In the genomic region with DNA sequence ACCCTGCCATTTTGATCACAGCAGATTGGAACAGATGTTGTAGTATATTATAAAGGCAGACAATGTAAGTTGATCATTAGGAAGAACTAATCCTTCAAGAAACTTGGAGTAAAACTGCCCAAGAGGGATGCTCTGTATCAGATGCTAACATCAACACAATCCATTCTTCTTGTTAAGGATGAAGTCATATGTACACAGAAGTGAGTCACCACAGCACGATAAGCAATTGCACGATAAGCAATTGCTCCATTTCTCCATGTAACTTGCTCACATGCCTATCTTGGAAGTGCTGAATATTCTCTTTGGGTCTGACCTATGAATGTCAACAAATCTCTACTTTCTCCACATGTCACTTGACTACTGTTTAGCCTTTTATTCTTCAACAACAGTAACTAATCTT, we compare ENCODE assay signal across 18 cellular contexts. TPM values are rescaled to one million over a fixed set of nuclear protein-coding genes. Genes with fewer than 3 reads are reported as not detected.
A peak's percentile ranks its signal among the peaks of the same experiment; 100 is the strongest.
DNase-seq lines count a peak whose midpoint lies in the region; ATAC-seq and TF ChIP-seq lines count a peak whose summit lies in the region.
"Had no signal": no experiment of that assay in that cellular context is flagged by ENCODE, and none has a peak within 500 bp of the region (broad histone marks: within the 10 kb centered on the region; RNA-seq: fewer than 3 reads in every experiment).

No MANE protein-coding gene starts in this region.

- TF ChIP-seq POLR2A in breast epithelium (IDR thresholded peaks at IDR 0.05), result no peak

- H3K4me3 ChIP-seq in breast epithelium, result no peak overlapping the region
- H3K4me3 ChIP-seq in adipocyte (ENCODE audit: low read length), result no peak overlapping the region
- no peak overlapping the region for H3K4me3 ChIP-seq in fibroblast of villous mesenchyme (ENCODE audit: low read depth, low read length)

- H3K4me1 ChIP-seq in breast epithelium (no peaks in the 10 kb centered on the region), adipocyte (ENCODE audit: control insufficient read depth, insufficient read depth, low read length) (peaks cover 17% of the 10 kb centered on the region)

- CTCF ChIA-PET in MCF 10A (lab: Yijun Ruan, JAX), result no interaction called here
- CTCF ChIA-PET in activated CD8-positive, alpha-beta memory T cell treated with anti-CD3 and anti-CD28 coated beads, Interleukin-2, amount 10 ng/mL, durations not matched to agents 7 days and 5 days (lab: Charles Lee), result no interaction called here

- H3K9me3 Mint-ChIP-seq in MCF 10A (ENCODE audit: unreplicated experiment), result peaks cover 3% of the 10 kb centered on the region
- peaks cover 8% of the 10 kb centered on the region for H3K9me3 Mint-ChIP-seq in activated naive CD8-positive, alpha-beta T cell treated with anti-CD3 and anti-CD28 coated beads for 36 hours
- H3K9me3 Mint-ChIP-seq in activated CD8-positive, alpha-beta memory T cell treated with anti-CD3 and anti-CD28 coated beads, Interleukin-2, amount 10 ng/mL, durations not matched to agents 7 days and 5 days (ENCODE audit: low read depth), result no peaks in the 10 kb centered on the region

- BruUV-seq in MCF 10A (replicated peaks; lab: Mats Ljungman, UMichigan), result no TSS peak

- H3K36me3 ChIP-seq in breast epithelium, result no peaks in the 10 kb centered on the region
- H3K36me3 ChIP-seq in adipocyte (ENCODE audit: control insufficient read depth, insufficient read depth, low read length, severe bottlenecking), result no peaks in the 10 kb centered on the region

- no peaks in the 10 kb centered on the region for H3K9me3 ChIP-seq in breast epithelium
- peaks cover 8% of the 10 kb centered on the region for H3K9me3 ChIP-seq in adipocyte (ENCODE audit: control insufficient read depth, low read length)

- POLR2A ChIA-PET in MCF 10A (lab: Yijun Ruan, JAX), result no interaction called here

- H3K27ac Mint-ChIP-seq in MCF 10A (ENCODE audit: low read depth, unreplicated experiment), result no peak overlapping the region
- H3K27ac Mint-ChIP-seq in activated naive CD8-positive, alpha-beta T cell treated with anti-CD3 and anti-CD28 coated beads for 36 hours, result no peak overlapping the region
- no peak overlapping the region for H3K27ac Mint-ChIP-seq in activated CD8-positive, alpha-beta memory T cell treated with anti-CD3 and anti-CD28 coated beads, Interleukin-2, amount 10 ng/mL, durations not matched to agents 7 days and 5 days
- H3K27ac Mint-ChIP-seq: activated B cell treated with CpG ODN at 0.5 μM for 24 hours; CD4-positive, alpha-beta memory T cell; naive thymus-derived CD4-positive, alpha-beta T cell; type B pancreatic cell had no signal

- H3K4me3 Mint-ChIP-seq in MCF 10A (ENCODE audit: unreplicated experiment), result no peak overlapping the region
- H3K4me3 Mint-ChIP-seq in activated naive CD8-positive, alpha-beta T cell treated with anti-CD3 and anti-CD28 coated beads for 36 hours, result no peak overlapping the region
- H3K4me3 Mint-ChIP-seq in activated CD8-positive, alpha-beta memory T cell treated with anti-CD3 and anti-CD28 coated beads, Interleukin-2, amount 10 ng/mL, durations not matched to agents 7 days and 5 days, result no peak overlapping the region
- H3K4me3 Mint-ChIP-seq: activated B cell treated with CpG ODN at 0.5 μM for 24 hours; CD4-positive, alpha-beta memory T cell; naive thymus-derived CD4-positive, alpha-beta T cell; type B pancreatic cell had no signal

- intact Hi-C loops in MCF 10A (cut with micrococcal nuclease), result no loop called here
- intact Hi-C loops in breast epithelium (cut with DNase I; ENCODE audit: low total_unique reads), result no loop called here

- ATAC-seq in activated CD8-positive, alpha-beta memory T cell treated with anti-CD3 and anti-CD28 coated beads, Interleukin-2, amount 10 ng/mL, durations not matched to agents 7 days and 5 days, result no peak
- ATAC-seq: left colon; naive thymus-derived CD4-positive, alpha-beta T cell had no signal

- H3K36me3 Mint-ChIP-seq in MCF 10A (ENCODE audit: insufficient read depth, unreplicated experiment), result no peaks in the 10 kb centered on the region
- no peaks in the 10 kb centered on the region for H3K36me3 Mint-ChIP-seq in activated naive CD8-positive, alpha-beta T cell treated with anti-CD3 and anti-CD28 coated beads for 36 hours
- no peaks in the 10 kb centered on the region for H3K36me3 Mint-ChIP-seq in activated CD8-positive, alpha-beta memory T cell treated with anti-CD3 and anti-CD28 coated beads, Interleukin-2, amount 10 ng/mL, durations not matched to agents 7 days and 5 days
- H3K36me3 Mint-ChIP-seq: CD4-positive, alpha-beta memory T cell; type B pancreatic cell had no signal

- H3K9ac ChIP-seq in adipocyte (ENCODE audit: low read length), result no peak overlapping the region

- H3K4me1 Mint-ChIP-seq in MCF 10A (ENCODE audit: insufficient read depth, unreplicated experiment), result no peaks in the 10 kb centered on the region
- H3K4me1 Mint-ChIP-seq in activated naive CD8-positive, alpha-beta T cell treated with anti-CD3 and anti-CD28 coated beads for 36 hours, result peaks cover 2% of the 10 kb centered on the region
- H3K4me1 Mint-ChIP-seq in activated CD8-positive, alpha-beta memory T cell treated with anti-CD3 and anti-CD28 coated beads, Interleukin-2, amount 10 ng/mL, durations not matched to agents 7 days and 5 days, result no peaks in the 10 kb centered on the region
- H3K4me1 Mint-ChIP-seq: activated B cell treated with CpG ODN at 0.5 μM for 24 hours; CD4-positive, alpha-beta memory T cell; naive thymus-derived CD4-positive, alpha-beta T cell had no signal

- H3K27me3 ChIP-seq in breast epithelium (no peaks in the 10 kb centered on the region), adipocyte (replicated peaks; ENCODE audit: control insufficient read depth, insufficient read depth, low read length) (no peaks in the 10 kb centered on the region)

- peaks cover 32% of the 10 kb centered on the region for H3K27me3 Mint-ChIP-seq in MCF 10A (ENCODE audit: insufficient read depth, unreplicated experiment)
- peaks cover 16% of the 10 kb centered on the region for H3K27me3 Mint-ChIP-seq in activated naive CD8-positive, alpha-beta T cell treated with anti-CD3 and anti-CD28 coated beads for 36 hours
- peaks cover 13% of the 10 kb centered on the region for H3K27me3 Mint-ChIP-seq in activated CD8-positive, alpha-beta memory T cell treated with anti-CD3 and anti-CD28 coated beads, Interleukin-2, amount 10 ng/mL, durations not matched to agents 7 days and 5 days
- H3K27me3 Mint-ChIP-seq: type B pancreatic cell had no signal

- DNase-seq in MCF 10A (ENCODE audit: unreplicated experiment) (peak; percentile 28), breast epithelium (ENCODE audit: low spot score in 2 of 2) (no peak), adipocyte (ENCODE audit: low read depth) (peak; percentile 4), fibroblast of villous mesenchyme (ENCODE audit: low read depth) (peak; percentile 44), COLO668 (lab: John Stamatoyannopoulos, UW; ENCODE audit: unreplicated experiment) (no peak), NAMALWA (ENCODE audit: low spot score) (no peak)
- no peak for DNase-seq in activated naive CD8-positive, alpha-beta T cell treated with anti-CD3 and anti-CD28 coated beads for 36 hours
- no peak for DNase-seq in activated CD8-positive, alpha-beta memory T cell treated with anti-CD3 and anti-CD28 coated beads, Interleukin-2, amount 10 ng/mL, durations not matched to agents 7 days and 5 days
- DNase-seq: activated B cell treated with CpG ODN at 0.5 μM for 24 hours; activated naive CD4-positive, alpha-beta T cell; CD4-positive, alpha-beta memory T cell; GF-D8; hippocampal formation; left colon; naive thymus-derived CD4-positive, alpha-beta T cell; NCI-H1048 had no signal

- no peak overlapping the region for H3K27ac ChIP-seq in breast epithelium
- H3K27ac ChIP-seq: 22Rv1 had no signal

- TF ChIP-seq CTCF in MCF 10A (IDR thresholded peaks at IDR 0.05; ENCODE audit: unreplicated experiment) (no peak), breast epithelium (IDR thresholded peaks at IDR 0.05) (no peak), fibroblast of villous mesenchyme (IDR thresholded peaks at IDR 0.05; ENCODE audit: insufficient read depth, low read depth, low read length) (no peak)

RNA-seq across cellular contexts. Expression of a gene that starts 41.5 kb away (rescaled TPM):
- total RNA-seq in MCF 10A (2022) (72.8 and 79.7 TPM in 2 replicates), breast epithelium (100 to 1,000 TPM in 2 of 3 donors, 10 to 100 TPM in 1; 85.9 to 185 (median 118) TPM), fibroblast of villous mesenchyme (60.6 and 98.9 TPM in 2 replicates)
- total RNA-seq in activated naive CD8-positive, alpha-beta T cell treated with anti-CD3 and anti-CD28 coated beads for 36 hours, result 10 to 100 TPM; 57.1 to 59.9 TPM
- total RNA-seq in activated CD8-positive, alpha-beta memory T cell treated with anti-CD3 and anti-CD28 coated beads, Interleukin-2, amount 10 ng/mL, durations not matched to agents 7 days and 5 days, result 100 to 1,000 TPM; 104 to 121 TPM

RNA-seq across cellular contexts. Expression of a gene that starts 51.3 kb away (rescaled TPM):
- total RNA-seq in MCF 10A (2022) (16.3 and 21.3 TPM in 2 replicates), breast epithelium (10 to 100 TPM; 14.4 to 38.1 (median 34.7) TPM), fibroblast of villous mesenchyme (1.7 and 8.4 TPM in 2 replicates)
- 1 to 10 TPM; 1.6 to 2.2 TPM for total RNA-seq in activated naive CD8-positive, alpha-beta T cell treated with anti-CD3 and anti-CD28 coated beads for 36 hours
- 1 to 10 TPM; 2.3 to 3.3 TPM for total RNA-seq in activated CD8-positive, alpha-beta memory T cell treated with anti-CD3 and anti-CD28 coated beads, Interleukin-2, amount 10 ng/mL, durations not matched to agents 7 days and 5 days

Comparison
In these comparisons a context has a peak if more than half of its experiments do, and no peak if none do; other contexts are left out.
1. DNase-seq: peak in MCF 10A (single experiment), adipocyte (single experiment) and fibroblast of villous mesenchyme (single experiment); none in breast epithelium (0 of 2), activated naive CD8-positive, alpha-beta T cell treated with anti-CD3 and anti-CD28 coated beads for 36 hours (single experiment), COLO668 (single experiment), activated CD8-positive, alpha-beta memory T cell treated with anti-CD3 and anti-CD28 coated beads, Interleukin-2, amount 10 ng/mL, durations not matched to agents 7 days and 5 days (single experiment) and NAMALWA (single experiment).